In genomic region chr5:4019841-4020240, GRCh38 we compare ENCODE assay signal across 22 cellular contexts.
A peak's percentile ranks its signal among the peaks of the same experiment; 100 is the strongest.
DNase-seq lines count a peak whose midpoint lies in the region; ATAC-seq and TF ChIP-seq lines count a peak whose summit lies in the region.
"Had no signal": no experiment of that assay in that cellular context is flagged by ENCODE, and none has a peak within 500 bp of the region (broad histone marks: within the 10 kb centered on the region; RNA-seq: fewer than 3 reads in every experiment).

No MANE protein-coding gene starts in this region.

- TF ChIP-seq EP300 in tibial nerve (IDR thresholded peaks at IDR 0.05) = no peak

- ATAC-seq in heart left ventricle (no peak), HG03045 (IDR thresholded peaks at IDR 0.05; ENCODE audit: unreplicated experiment) (no peak)
- ATAC-seq: activated CD4-positive, CD25-positive, alpha-beta regulatory T cell treated with anti-CD3 and anti-CD28 coated beads, Interleukin-2, amount 50 U/mL, for 24 hours; T-cell had no signal

- H3K27ac ChIP-seq in heart left ventricle (peak overlapping the region in 11 of 12 donors; percentile 14 to 69 (median 52)), right atrium auricular region (peak overlapping the region in 1 of 2 donors; percentile 49), endodermal cell (ENCODE audit: low read depth, low read length) (peak overlapping the region; percentile 58), tibial nerve (peak overlapping the region in 3 of 4 donors; percentile 21 to 63 (median 55))
- H3K27ac ChIP-seq: brain microvascular endothelial cell, colonic mucosa, HL-60, SJSA1 had no signal

- H3K27me3 Mint-ChIP-seq in endodermal cell (ENCODE audit: insufficient read depth) (peaks cover 2% of the 10 kb centered on the region), nephron progenitor cell (ENCODE audit: low read depth, poor library complexity) (peaks cover 7% of the 10 kb centered on the region)
- H3K27me3 Mint-ChIP-seq: activated CD4-positive, alpha-beta memory T cell treated with anti-CD3 and anti-CD28 coated beads for 36 hours; T-cell had no signal

- 83 to 87% (median 84%) methylated on average over 6 of the region's 6 CpGs for WGBS in heart left ventricle, 4 donors
- WGBS in endodermal cell (ENCODE audit: insufficient coverage in 1 of 2, insufficient read length in 1 of 2), 2 experiments = 80 to 94% methylated on average over 6 of the region's 6 CpGs
- 81 to 91% methylated on average over 6 of the region's 6 CpGs for WGBS in tibial nerve, 2 donors

- H3K27ac Mint-ChIP-seq in endodermal cell = no peak overlapping the region
- peak overlapping the region; percentile 47 for H3K27ac Mint-ChIP-seq in nephron progenitor cell
- H3K27ac Mint-ChIP-seq: activated CD4-positive, alpha-beta memory T cell treated with anti-CD3 and anti-CD28 coated beads for 36 hours; T-cell had no signal

- H3K9me3 Mint-ChIP-seq in endodermal cell (no peaks in the 10 kb centered on the region), nephron progenitor cell (peaks cover 4% of the 10 kb centered on the region)

- H3K36me3 Mint-ChIP-seq in endodermal cell (ENCODE audit: low read depth) (no peaks in the 10 kb centered on the region), nephron progenitor cell (ENCODE audit: low read depth) (no peaks in the 10 kb centered on the region)
- H3K36me3 Mint-ChIP-seq: activated CD4-positive, alpha-beta memory T cell treated with anti-CD3 and anti-CD28 coated beads for 36 hours; T-cell had no signal

- in situ Hi-C loops in KBM-7 (cut with MboI; ENCODE audit: low pct_unique_long_range_greater_than_20kb, low sequenced_read_pairs) = no loop called here

- H3K36me3 ChIP-seq in heart left ventricle = no peaks in the 10 kb centered on the region
- H3K36me3 ChIP-seq in right atrium auricular region = no peaks in the 10 kb centered on the region
- no peaks in the 10 kb centered on the region for H3K36me3 ChIP-seq in endodermal cell (ENCODE audit: control insufficient read depth, insufficient read depth, low read length)
- no peaks in the 10 kb centered on the region for H3K36me3 ChIP-seq in tibial nerve
- H3K36me3 ChIP-seq: brain microvascular endothelial cell, colonic mucosa, SJSA1 had no signal

- DNase-seq in heart left ventricle (no peak), right atrium auricular region (ENCODE audit: low spot score) (no peak), endodermal cell (no peak), nephron progenitor cell (no peak), tibial nerve (ENCODE audit: low spot score in 2 of 2) (no peak), KBM-7 (no peak), OCI-M2 (lab: John Stamatoyannopoulos, UW; ENCODE audit: unreplicated experiment) (no peak)
- DNase-seq: activated CD4-positive, alpha-beta memory T cell treated with anti-CD3 and anti-CD28 coated beads for 36 hours; activated effector memory CD4-positive, alpha-beta T cell treated with Interleukin-2 at 50 U/mL for 16 hours; brain microvascular endothelial cell; colonic mucosa; DMS79 treated with DMSO at 0.1 percent for 48 hours; effector memory CD4-positive, alpha-beta T cell; NCI-H187 treated with DMSO at 0.1 percent for 48 hours; NCI-H526; posterior cingulate gyrus; stimulated activated CD8-positive, alpha-beta memory T cell treated with anti-CD3 and anti-CD28 coated beads, Interleukin-4, amount 100 ng/mL, for 48 hours; T-cell had no signal

- no peaks in the 10 kb centered on the region for H3K27me3 ChIP-seq in heart left ventricle
- H3K27me3 ChIP-seq in right atrium auricular region = no peaks in the 10 kb centered on the region
- H3K27me3 ChIP-seq in endodermal cell (ENCODE audit: control insufficient read depth, insufficient read depth, low read length, poor library complexity, severe bottlenecking) = no peaks in the 10 kb centered on the region
- H3K27me3 ChIP-seq in tibial nerve = no peaks in the 10 kb centered on the region
- H3K27me3 ChIP-seq: brain microvascular endothelial cell, colonic mucosa, SJSA1 had no signal

- H3K9me3 ChIP-seq in heart left ventricle (no peaks in the 10 kb centered on the region), right atrium auricular region (no peaks in the 10 kb centered on the region), endodermal cell (ENCODE audit: control insufficient read depth, low read length) (no peaks in the 10 kb centered on the region), tibial nerve (no peaks in the 10 kb centered on the region)
- H3K9me3 ChIP-seq: colonic mucosa had no signal

- TF ChIP-seq POLR2A in heart left ventricle (IDR thresholded peaks at IDR 0.05) (no peak), tibial nerve (IDR thresholded peaks at IDR 0.05) (no peak)

- no peak overlapping the region for H3K4me3 Mint-ChIP-seq in endodermal cell
- H3K4me3 Mint-ChIP-seq in nephron progenitor cell = no peak overlapping the region
- H3K4me3 Mint-ChIP-seq: activated CD4-positive, alpha-beta memory T cell treated with anti-CD3 and anti-CD28 coated beads for 36 hours; T-cell had no signal

- H3K4me1 ChIP-seq in heart left ventricle (peaks cover 0 to 32% (median 3%) of the 10 kb centered on the region in 12 donors), right atrium auricular region (peaks cover 0 to 3% of the 10 kb centered on the region in 2 donors), endodermal cell (ENCODE audit: control insufficient read depth, insufficient read depth, low read length) (no peaks in the 10 kb centered on the region), tibial nerve (peaks cover 0 to 55% (median 11%) of the 10 kb centered on the region in 4 donors)
- H3K4me1 ChIP-seq: colonic mucosa, SJSA1 had no signal

- H3K4me1 Mint-ChIP-seq in endodermal cell = peaks cover 20% of the 10 kb centered on the region
- H3K4me1 Mint-ChIP-seq in nephron progenitor cell = peaks cover 23% of the 10 kb centered on the region

- H3K9ac ChIP-seq in endodermal cell (ENCODE audit: extremely low read depth, low read length, poor library complexity, severe bottlenecking) = no peak overlapping the region

- intact Hi-C loops in heart left ventricle (cut with DNase I) = no loop called here

- TF ChIP-seq CTCF in heart left ventricle (IDR thresholded peaks at IDR 0.05) = no peak
- TF ChIP-seq CTCF in right atrium auricular region (IDR thresholded peaks at IDR 0.05) = no peak
- no peak for TF ChIP-seq CTCF in endodermal cell (conservative IDR thresholded peaks at IDR 0.05)
- no peak for TF ChIP-seq CTCF in nephron progenitor cell (IDR thresholded peaks at IDR 0.05)
- no peak for TF ChIP-seq CTCF in tibial nerve (IDR thresholded peaks at IDR 0.05)

- H3K4me3 ChIP-seq in heart left ventricle = no peak overlapping the region
- H3K4me3 ChIP-seq in right atrium auricular region = no peak overlapping the region
- H3K4me3 ChIP-seq in endodermal cell (ENCODE audit: low read length) = no peak overlapping the region
- H3K4me3 ChIP-seq in tibial nerve = no peak overlapping the region
- H3K4me3 ChIP-seq: colonic mucosa, SJSA1 had no signal
